8 cellular contexts compared by ENCODE assay signal in genomic region chr1:47333578-47333921, GRCh38. TPM values are rescaled to one million over a fixed set of nuclear protein-coding genes. Genes with fewer than 3 reads are reported as not detected.
A peak's percentile ranks its signal among the peaks of the same experiment; 100 is the strongest.
DNase-seq lines count a peak whose midpoint lies in the region; ATAC-seq and TF ChIP-seq lines count a peak whose summit lies in the region.

A gene with protein sequence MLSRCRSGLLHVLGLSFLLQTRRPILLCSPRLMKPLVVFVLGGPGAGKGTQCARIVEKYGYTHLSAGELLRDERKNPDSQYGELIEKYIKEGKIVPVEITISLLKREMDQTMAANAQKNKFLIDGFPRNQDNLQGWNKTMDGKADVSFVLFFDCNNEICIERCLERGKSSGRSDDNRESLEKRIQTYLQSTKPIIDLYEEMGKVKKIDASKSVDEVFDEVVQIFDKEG (plus strand): TSS chr1:47333790. CDS start chr1:47333946, 156 bp downstream.

- in situ Hi-C loops in mammary epithelial cell (cut with MboI; ENCODE audit: low sequenced_read_pairs in 2 of 2), result no loop called here

- H3K27ac ChIP-seq in WERI-Rb-1, result peak within 1 kb of the TSS; percentile 99
- H3K27ac ChIP-seq in mammary epithelial cell (ENCODE audit: insufficient read depth, low read depth, low read length), result peak within 1 kb of the TSS; percentile 60
- H3K27ac ChIP-seq in spleen, result peak within 1 kb of the TSS; percentile 91 to 99 (median 98)

- 0% methylated on average over 5 of the region's 40 CpGs for WGBS in mammary epithelial cell (ENCODE audit: low coverage, missing lambda C conversion rate)
- 0 to 1% (median 0%) methylated on average over 5 to 40 of the region's 40 CpGs for WGBS in spleen, 5 donors

- peak within 1 kb of the TSS; percentile 75 for H3K9ac ChIP-seq in mammary epithelial cell (ENCODE audit: insufficient read depth, low read length)

- CTCF ChIA-PET in mammary epithelial cell (lab: Charles Lee; ENCODE audit: low non-redundant PET), result interaction anchor here (0.5 to 1.1 kb wide), 2 partner anchors 19 to 71 kb away, joined by 3 to 4 read pairs; no protein-coding TSS in a partner anchor

- no peak for TF ChIP-seq POLR2A in spleen (IDR thresholded peaks at IDR 0.05)

- H3K9me3 ChIP-seq in WERI-Rb-1 (ENCODE audit: severe bottlenecking) (no peaks in the 10 kb centered on the region), mammary epithelial cell (replicated peaks; ENCODE audit: insufficient read depth, low read length) (no peaks in the 10 kb centered on the region), spleen (no peaks in the 10 kb centered on the region)

- peak within 1 kb of the TSS; percentile 92 for H2AFZ ChIP-seq in mammary epithelial cell (ENCODE audit: low read depth, low read length)

- H3K4me3 ChIP-seq in WERI-Rb-1 (ENCODE audit: low read depth, low read length) (peak within 1 kb of the TSS; percentile 97), mammary epithelial cell (replicated peaks in 1 of 3; ENCODE audit: insufficient read depth in 1 of 3, low read depth in 2 of 3, low read length in 3 of 3) (peak within 1 kb of the TSS; percentile 93 to 99 (median 98)), spleen (peak within 1 kb of the TSS; percentile 82 to 95 (median 87))

- H3K79me2 ChIP-seq in mammary epithelial cell (ENCODE audit: insufficient read depth, low read length), result peaks cover 43% of the 10 kb centered on the region

- H3K4me1 ChIP-seq in mammary epithelial cell (ENCODE audit: insufficient read depth, low read length) (peaks cover 20% of the 10 kb centered on the region), spleen (peaks cover 18 to 60% (median 40%) of the 10 kb centered on the region in 6 donors)

- peak; percentile 17; the same call in 1 of the 2 replicates for TF ChIP-seq CTCF in WERI-Rb-1 (IDR thresholded peaks at IDR 0.05; ENCODE audit: low read depth, low read length)
- peak in 1 of 2 donors; percentile 26 for TF ChIP-seq CTCF in mammary epithelial cell (conservative IDR thresholded peaks at IDR 0.05 in 1 of 2, IDR thresholded peaks at IDR 0.05 in 1 of 2; ENCODE audit: extremely low read depth in 1 of 2, insufficient read depth in 1 of 2, low read depth in 1 of 2, low read length in 2 of 2)
- TF ChIP-seq CTCF in spleen (IDR thresholded peaks at IDR 0.05 in 8 of 11, conservative IDR thresholded peaks at IDR 0.05 in 3 of 11), result peak in 1 of 11 experiments; percentile 17

- H3K4me2 ChIP-seq in mammary epithelial cell (ENCODE audit: insufficient read depth, low read depth, low read length), result peak within 1 kb of the TSS; percentile 94

- ATAC-seq in GM18873 (IDR thresholded peaks at IDR 0.05; ENCODE audit: low FRiP score, unreplicated experiment), result peak; percentile 53
- peak; percentile 74 for ATAC-seq in HG03135 (IDR thresholded peaks at IDR 0.05; ENCODE audit: unreplicated experiment)

- H3K36me3 ChIP-seq in WERI-Rb-1, result peaks cover 9% of the 10 kb centered on the region
- no peaks in the 10 kb centered on the region for H3K36me3 ChIP-seq in mammary epithelial cell (ENCODE audit: insufficient read depth, low read length)
- no peaks in the 10 kb centered on the region for H3K36me3 ChIP-seq in spleen

- no peaks in the 10 kb centered on the region for H4K20me1 ChIP-seq in mammary epithelial cell (ENCODE audit: insufficient read depth, low read length)

- DNase-seq in AG08395 (ENCODE audit: low spot score) (peak; percentile 87), NCI-H2196 (lab: John Stamatoyannopoulos, UW; ENCODE audit: unreplicated experiment) (peak; percentile 82), WERI-Rb-1 (peak; percentile 90), mammary epithelial cell (peak; percentile 85), inferior parietal cortex (ENCODE audit: extremely low spot score) (peak; percentile 77), spleen (peak; percentile 96)

- H3K27me3 ChIP-seq in WERI-Rb-1 (ENCODE audit: insufficient read depth, low read depth, severe bottlenecking), result no peaks in the 10 kb centered on the region
- no peaks in the 10 kb centered on the region for H3K27me3 ChIP-seq in mammary epithelial cell (ENCODE audit: insufficient read depth, low read length)
- no peaks in the 10 kb centered on the region for H3K27me3 ChIP-seq in spleen (replicated peaks in 1 of 7)

- dilution Hi-C loops in mammary epithelial cell (cut with HindIII; ENCODE audit: low sequenced_read_pairs), result no loop called here

- intact Hi-C loops in mammary epithelial cell (cut with micrococcal nuclease) (loop anchor here (1.0 kb wide), 2 partner anchors 19 to 91 kb away; partner anchors contain the start of gene STIL), spleen (cut with DNase I; ENCODE audit: low total_unique reads) (no loop called here)

- BruUV-seq in mammary epithelial cell (replicated peaks; lab: Mats Ljungman, UMichigan), result no TSS peak

RNA-seq across cellular contexts. Expression of the gene that starts here (rescaled TPM):
- total RNA-seq in mammary epithelial cell (10 to 100 TPM; 94.5 to 96.6 TPM), spleen (100 to 1,000 TPM in 1 of 7 donors, 10 to 100 TPM in 6; 75.7 to 101 (median 95.2) TPM)
- polyA plus RNA-seq in mammary epithelial cell (28.6 TPM), spleen (10 to 100 TPM; 69.8 to 81.1 (median 73.4) TPM)
- 16.7 TPM for polyA minus RNA-seq in mammary epithelial cell

Comparison
In these comparisons a context has a peak if more than half of its experiments do, and no peak if none do; other contexts are left out.
1. Peak in every context shown above with its lines: DNase-seq, ATAC-seq, H3K4me3 ChIP-seq and H3K27ac ChIP-seq.